In genomic region chr1:17438176-17438976, GRCh38 we compare ENCODE assay signal across 1 cellular context.
A peak's percentile ranks its signal among the peaks of the same experiment; 100 is the strongest.
TF ChIP-seq lines count a peak whose summit lies in the region.

No MANE protein-coding gene starts in this region.

TF ChIP-seq in K562, 482 proteins besides CTCF, POLR2A, EP300 and RAD21 (continued from another document and continues in another):
- TF ChIP-seq CHD7 (IDR thresholded peaks at IDR 0.05; ENCODE audit: low read depth, low read length): no peak
- peak; percentile 65; the same call in 1 of the 2 replicates for TF ChIP-seq CREB3L1 (IDR thresholded peaks at IDR 0.05; ENCODE audit: borderline replicate concordance, low read depth)
- no peak for TF ChIP-seq ZNF23 (CRISPR knock-in tag; IDR thresholded peaks at IDR 0.05)
- no peak for TF ChIP-seq STAG1 (CRISPR knock-in tag; IDR thresholded peaks at IDR 0.05; ENCODE audit: borderline replicate concordance)
- no peak for TF ChIP-seq SRSF7 (optimal IDR thresholded peaks at IDR 0.05; ENCODE audit: low read depth, low read length)
- no peak for TF ChIP-seq NFE2L1 (tag; IDR thresholded peaks at IDR 0.05; ENCODE audit: borderline replicate concordance, low read depth)
- TF ChIP-seq PCBP1 (IDR thresholded peaks at IDR 0.05; ENCODE audit: low read depth, low read length, poor library complexity, severe bottlenecking): no peak
- no peak for TF ChIP-seq ARID3A (IDR thresholded peaks at IDR 0.05; ENCODE audit: borderline replicate concordance, low read depth, low read length)
- no peak for TF ChIP-seq BDP1 (IDR thresholded peaks at IDR 0.05; ENCODE audit: insufficient read depth, insufficient read length)
- no peak for TF ChIP-seq CEBPB (tag; IDR thresholded peaks at IDR 0.05)
- no peak for TF ChIP-seq ELK3 (CRISPR knock-in tag; IDR thresholded peaks at IDR 0.05)
- TF ChIP-seq ZBTB40 (IDR thresholded peaks at IDR 0.05): no peak
- no peak for TF ChIP-seq ZBTB40 (CRISPR knock-in tag; IDR thresholded peaks at IDR 0.05)
- no peak; the same call in 1 of the 2 replicates for TF ChIP-seq KAT7 (CRISPR knock-in tag; IDR thresholded peaks at IDR 0.05; ENCODE audit: borderline replicate concordance)
- peak in 1 of 2 experiments; percentile 83; a peak in 1 of 4 replicates for TF ChIP-seq TEAD1 (CRISPR knock-in tag; IDR thresholded peaks at IDR 0.05)
- no peak for TF ChIP-seq FOXJ3 (CRISPR knock-in tag; IDR thresholded peaks at IDR 0.05)
- no peak for TF ChIP-seq XRCC3 (IDR thresholded peaks at IDR 0.05)
- no peak for TF ChIP-seq KHSRP (IDR thresholded peaks at IDR 0.05)
- TF ChIP-seq JUNB (CRISPR knock-in tag; conservative IDR thresholded peaks at IDR 0.05): no peak
- TF ChIP-seq ZBED1 (IDR thresholded peaks at IDR 0.05): no peak
- no peak for TF ChIP-seq MCM5 (IDR thresholded peaks at IDR 0.05; ENCODE audit: low read depth)
- peak; percentile 89 for TF ChIP-seq RBFOX2 (IDR thresholded peaks at IDR 0.05; ENCODE audit: low read depth, low read length)
- TF ChIP-seq TCF7 (IDR thresholded peaks at IDR 0.05; ENCODE audit: borderline replicate concordance): no peak
- TF ChIP-seq RUNX1 (IDR thresholded peaks at IDR 0.05; ENCODE audit: low read depth): no peak
- no peak for TF ChIP-seq NFATC3 (IDR thresholded peaks at IDR 0.05)
- no peak for TF ChIP-seq ZNF76 (CRISPR knock-in tag; IDR thresholded peaks at IDR 0.05; ENCODE audit: borderline replicate concordance)
- no peak for TF ChIP-seq BCLAF1 (IDR thresholded peaks at IDR 0.05; ENCODE audit: borderline replicate concordance in 1 of 2, control insufficient read depth in 1 of 2, low read depth in 2 of 2, low read length in 1 of 2)
